ENCODE assay signal across 33 cellular contexts in the genomic region with DNA sequence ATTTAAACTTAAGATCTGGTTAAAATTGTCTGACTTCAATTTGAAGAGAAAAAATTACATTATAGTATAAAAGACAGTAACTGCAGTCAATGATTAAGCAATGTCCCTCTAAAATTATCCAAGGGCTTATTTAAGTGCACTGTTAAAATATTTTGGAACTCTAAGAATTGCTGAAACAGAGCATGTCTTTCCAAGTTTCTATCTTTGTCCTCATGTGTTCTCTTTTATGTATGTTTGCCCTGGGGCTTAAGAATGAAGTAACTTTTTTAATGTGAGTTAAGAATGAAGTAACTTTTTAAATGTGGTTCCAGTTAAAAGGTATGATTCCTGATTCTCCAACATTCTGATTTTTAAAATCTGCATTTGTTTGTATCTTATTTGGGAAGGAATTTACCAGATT.
"Had no signal": no experiment of that assay in that cellular context is flagged by ENCODE, and none has a peak within 500 bp of the region (broad histone marks: within the 10 kb centered on the region; RNA-seq: fewer than 3 reads in every experiment).

No MANE protein-coding gene starts in this region.

- FAIRE-seq: endothelial cell of umbilical vein had no signal

- ATAC-seq: activated CD4-positive, alpha-beta T cell treated with anti-CD3 and anti-CD28 coated beads for 36 hours; activated CD8-positive, alpha-beta memory T cell treated with anti-CD3 and anti-CD28 coated beads, Interleukin-2, amount 10 ng/mL, durations not matched to agents 7 days and 5 days; activated CD8-positive, alpha-beta T cell treated with anti-CD3 and anti-CD28 coated beads, Interleukin-2, amount 10 ng/mL, durations not matched to agents 7 days and 5 days; body of pancreas; naive thymus-derived CD4-positive, alpha-beta T cell; sciatic nerve; stimulated activated effector memory CD8-positive, alpha-beta T cell treated with anti-CD3 and anti-CD28 coated beads, Interleukin-12 subunit alpha, Interleukin-12 subunit beta, amount 100 ng/mL, for 72 hours; stimulated activated naive CD8-positive, alpha-beta T cell treated with anti-CD3 and anti-CD28 coated beads, Interleukin-15, amount 100 ng/mL, for 72 hours; T-cell had no signal

- DNase-seq: activated CD4-positive, alpha-beta T cell treated with anti-CD3 and anti-CD28 coated beads for 36 hours; activated CD4-positive, CD25-positive, alpha-beta regulatory T cell; activated CD8-positive, alpha-beta memory T cell treated with anti-CD3 and anti-CD28 coated beads, Interleukin-2, amount 10 ng/mL, durations not matched to agents 7 days and 5 days; activated CD8-positive, alpha-beta T cell treated with anti-CD3 and anti-CD28 coated beads, Interleukin-2, amount 10 ng/mL, durations not matched to agents 7 days and 5 days; activated naive CD4-positive, alpha-beta T cell; activated T-cell treated with anti-CD3 and anti-CD28 coated beads, Interleukin-2, amount 50 U/mL, for 48 hours; adrenal gland; aorta; body of pancreas; cerebellar nuclear complex; colonic mucosa; dorsolateral prefrontal cortex; effector memory CD4-positive, alpha-beta T cell; head of caudate nucleus; hypothalamus; midbrain; naive thymus-derived CD4-positive, alpha-beta T cell; ovary; retina; stimulated activated CD4-positive, alpha-beta T cell treated with anti-CD3 and anti-CD28 coated beads, Interleukin-4, amount 100 ng/mL, for 24 hours; stimulated activated naive CD8-positive, alpha-beta T cell treated with anti-CD3 and anti-CD28 coated beads, Interleukin-15, amount 100 ng/mL, for 72 hours; substantia nigra; T-cell; thyroid gland; upper lobe of left lung had no signal

- H3K4me3 ChIP-seq: adrenal gland, body of pancreas, cardiac muscle cell, colonic mucosa, dorsolateral prefrontal cortex, esophagus muscularis mucosa, ovary, prostate gland, skin epidermis, thyroid gland, upper lobe of left lung, vagina had no signal
